13 cellular contexts compared by ENCODE assay signal in the genomic region with DNA sequence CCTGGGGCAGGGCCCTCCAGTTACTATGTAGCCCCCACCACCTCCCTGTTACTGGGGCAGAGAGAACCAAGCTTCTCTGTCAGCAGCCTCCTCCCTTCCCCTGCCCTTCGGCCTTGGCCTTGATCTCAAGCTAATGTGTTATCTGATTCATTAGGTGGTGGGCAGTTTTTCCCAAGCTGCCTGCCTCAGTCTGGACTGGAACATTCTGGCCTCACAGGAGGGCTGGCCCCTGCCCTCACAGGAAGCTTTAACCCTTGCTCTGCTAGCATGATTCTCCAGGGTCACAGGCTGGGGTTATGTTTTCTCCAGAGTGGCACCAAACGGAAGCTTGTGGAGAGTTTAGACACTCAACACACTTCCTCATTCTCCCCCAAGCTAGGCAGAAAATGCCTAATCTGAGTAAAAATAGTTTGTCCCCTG. TPM values are rescaled to one million over a fixed set of nuclear protein-coding genes. Genes with fewer than 3 reads are reported as not detected.
DNase-seq lines count a peak whose midpoint lies in the region; ATAC-seq and TF ChIP-seq lines count a peak whose summit lies in the region.
"Had no signal": no experiment of that assay in that cellular context is flagged by ENCODE, and none has a peak within 500 bp of the region (broad histone marks: within the 10 kb centered on the region; RNA-seq: fewer than 3 reads in every experiment).

No MANE protein-coding gene starts in this region.

- WGBS in body of pancreas, 2 donors: 53 to 83% methylated on average over 1 to 2 of the region's 2 CpGs

- TF ChIP-seq POLR2A in body of pancreas (IDR thresholded peaks at IDR 0.05): no peak

- H4K20me1 ChIP-seq in osteoblast (ENCODE audit: insufficient read depth, low read length): no peaks in the 10 kb centered on the region

- H3K4me3 ChIP-seq in GM12865 (ENCODE audit: low read depth, low read length): no peak overlapping the region
- no peak overlapping the region for H3K4me3 ChIP-seq in body of pancreas
- H3K4me3 ChIP-seq in osteoblast (ENCODE audit: insufficient read depth, low read length): no peak overlapping the region
- H3K4me3 ChIP-seq: sigmoid colon had no signal

- H2AFZ ChIP-seq in osteoblast (ENCODE audit: low read length): peak overlapping the region; percentile 0

- H3K27me3 ChIP-seq in body of pancreas (no peaks in the 10 kb centered on the region), osteoblast (ENCODE audit: insufficient read depth, low read length) (no peaks in the 10 kb centered on the region)
- H3K27me3 ChIP-seq: sigmoid colon had no signal

- ATAC-seq in body of pancreas (peak; percentile 18), HG03457 (IDR thresholded peaks at IDR 0.05; ENCODE audit: unreplicated experiment) (no peak), GM19324 (IDR thresholded peaks at IDR 0.05; ENCODE audit: low FRiP score, unreplicated experiment) (no peak), GM19328 (IDR thresholded peaks at IDR 0.05; ENCODE audit: unreplicated experiment) (no peak)

- H3K9me3 ChIP-seq in body of pancreas: no peaks in the 10 kb centered on the region
- no peaks in the 10 kb centered on the region for H3K9me3 ChIP-seq in osteoblast (ENCODE audit: low read depth, low read length)
- H3K9me3 ChIP-seq: sigmoid colon had no signal

- H3K4me2 ChIP-seq in osteoblast (ENCODE audit: insufficient read depth, low read length): no peak overlapping the region

- no peaks in the 10 kb centered on the region for H3K79me2 ChIP-seq in osteoblast (ENCODE audit: insufficient read depth, low read length)

- intact Hi-C loops in body of pancreas (cut with DNase I): no loop called here

- H3K36me3 ChIP-seq in body of pancreas (replicated peaks in 1 of 2; ENCODE audit: insufficient read depth in 1 of 2, low read depth in 2 of 2) (no peaks in the 10 kb centered on the region), osteoblast (ENCODE audit: insufficient read depth, low read length) (no peaks in the 10 kb centered on the region)
- H3K36me3 ChIP-seq: sigmoid colon had no signal

- TF ChIP-seq CTCF in GM12865 (IDR thresholded peaks at IDR 0.05; ENCODE audit: insufficient read depth, low read depth, low read length, missing control alignments) (no peak), body of pancreas (IDR thresholded peaks at IDR 0.05) (no peak), osteoblast (IDR thresholded peaks at IDR 0.05; ENCODE audit: extremely low read depth, low read depth, low read length) (no peak)

- H3K4me1 ChIP-seq in body of pancreas (no peaks in the 10 kb centered on the region), osteoblast (ENCODE audit: insufficient read depth, low read length) (peaks cover 8% of the 10 kb centered on the region)
- H3K4me1 ChIP-seq: sigmoid colon had no signal

- H3K27ac ChIP-seq in body of pancreas (peak overlapping the region in 2 of 4 donors; percentile 0 to 68), osteoblast (ENCODE audit: low read depth, low read length) (no peak overlapping the region)

- DNase-seq in GM12865 (ENCODE audit: low read depth): peak; percentile 48
- peak; percentile 32 for DNase-seq in NAMALWA (ENCODE audit: low spot score)
- peak in 1 of 4 donors; percentile 22 for DNase-seq in body of pancreas
- no peak for DNase-seq in osteoblast (ENCODE audit: insufficient read length, low spot score, missing footprints)
- no peak for DNase-seq in activated T-cell treated with anti-CD3 and anti-CD28 coated beads, Interleukin-2, amount 50 U/mL, for 1 hour
- DNase-seq: H9, NCI-H1105, sigmoid colon had no signal

RNA-seq across cellular contexts. Expression of a gene that starts 37.2 kb away (rescaled TPM):
- total RNA-seq in body of pancreas (1 to 10 TPM; 2.3 to 4.6 TPM), osteoblast (18.5 and 19.4 TPM in 2 replicates)

RNA-seq across cellular contexts. Expression of a gene that starts 50.2 kb away (rescaled TPM):
- total RNA-seq in body of pancreas: not detected
- total RNA-seq in osteoblast: 0.36 and 0.59 TPM in 2 replicates
- total RNA-seq: chondrocyte, lung microvascular endothelial cell had no signal

Comparison
In these comparisons a context has a peak if more than half of its experiments do, and no peak if none do; other contexts are left out.
1. DNase-seq: peak in GM12865 (single experiment) and NAMALWA (single experiment); none in osteoblast (single experiment) and activated T-cell treated with anti-CD3 and anti-CD28 coated beads, Interleukin-2, amount 50 U/mL, for 1 hour (single experiment).